Comparison of ENCODE assay signal across 29 cellular contexts in genomic region chr6:130191376-130191702, GRCh38. TPM values are rescaled to one million over a fixed set of nuclear protein-coding genes. Genes with fewer than 3 reads are reported as not detected.
DNase-seq lines count a peak whose midpoint lies in the region; ATAC-seq and TF ChIP-seq lines count a peak whose summit lies in the region.
"Had no signal": no experiment of that assay in that cellular context is flagged by ENCODE, and none has a peak within 500 bp of the region (broad histone marks: within the 10 kb centered on the region; RNA-seq: fewer than 3 reads in every experiment).

No MANE protein-coding gene starts in this region.

- peak overlapping the region; percentile 80 for H3K27ac Mint-ChIP-seq in central memory CD8-positive, alpha-beta T cell (ENCODE audit: low read depth)
- peak overlapping the region in 1 of 2 donors; percentile 59 for H3K27ac Mint-ChIP-seq in stimulated activated naive CD8-positive, alpha-beta T cell treated with anti-CD3 and anti-CD28 coated beads, Interleukin-15, amount 100 ng/mL, for 72 hours

- H3K36me3 Mint-ChIP-seq in central memory CD8-positive, alpha-beta T cell (ENCODE audit: insufficient read depth): peaks cover 55% of the 10 kb centered on the region

- TF ChIP-seq CTCF in right atrium auricular region (IDR thresholded peaks at IDR 0.05) (no peak), coronary artery (IDR thresholded peaks at IDR 0.05) (no peak)

- no peaks in the 10 kb centered on the region for H3K4me1 ChIP-seq in right atrium auricular region
- H3K4me1 ChIP-seq: ascending aorta, psoas muscle, sigmoid colon, tibial nerve had no signal

- H3K9me3 ChIP-seq in right atrium auricular region: no peaks in the 10 kb centered on the region
- H3K9me3 ChIP-seq: ascending aorta, psoas muscle, sigmoid colon, tibial nerve had no signal

- no peaks in the 10 kb centered on the region for H3K36me3 ChIP-seq in right atrium auricular region
- H3K36me3 ChIP-seq: ascending aorta, sigmoid colon, tibial nerve had no signal

- intact Hi-C loops in left ventricle myocardium superior (cut with micrococcal nuclease): no loop called here

- no peak overlapping the region for H3K27ac ChIP-seq in right atrium auricular region
- H3K27ac ChIP-seq in coronary artery: no peak overlapping the region
- H3K27ac ChIP-seq: ascending aorta, C4-2B, psoas muscle, sigmoid colon, tibial nerve had no signal

- peaks cover 85% of the 10 kb centered on the region for H3K4me1 Mint-ChIP-seq in central memory CD8-positive, alpha-beta T cell
- peaks cover 75% of the 10 kb centered on the region for H3K4me1 Mint-ChIP-seq in stimulated activated naive CD8-positive, alpha-beta T cell treated with anti-CD3 and anti-CD28 coated beads, Interleukin-15, amount 100 ng/mL, for 72 hours

- no peaks in the 10 kb centered on the region for H3K27me3 Mint-ChIP-seq in central memory CD8-positive, alpha-beta T cell
- H3K27me3 Mint-ChIP-seq in stimulated activated naive CD8-positive, alpha-beta T cell treated with anti-CD3 and anti-CD28 coated beads, Interleukin-15, amount 100 ng/mL, for 72 hours: no peaks in the 10 kb centered on the region

- H3K4me3 ChIP-seq in right atrium auricular region (no peak overlapping the region), coronary artery (no peak overlapping the region)
- H3K4me3 ChIP-seq: ascending aorta, psoas muscle, sigmoid colon, tibial nerve had no signal

- H3K4me3 Mint-ChIP-seq in central memory CD8-positive, alpha-beta T cell: no peak overlapping the region
- peak overlapping the region; percentile 21 to 62 for H3K4me3 Mint-ChIP-seq in stimulated activated naive CD8-positive, alpha-beta T cell treated with anti-CD3 and anti-CD28 coated beads, Interleukin-15, amount 100 ng/mL, for 72 hours
- H3K4me3 Mint-ChIP-seq: activated T-cell treated with anti-CD3 and anti-CD28 coated beads, Interleukin-2, amount 50 U/mL, for 4 hours had no signal

- no peaks in the 10 kb centered on the region for H3K27me3 ChIP-seq in right atrium auricular region
- H3K27me3 ChIP-seq: ascending aorta, sigmoid colon, tibial nerve had no signal

- peak; percentile 48 for ATAC-seq in left ventricle myocardium superior
- ATAC-seq in central memory CD8-positive, alpha-beta T cell (replicated peaks; ENCODE audit: extremely low read depth, poor library complexity, severe bottlenecking): no peak
- no peak for ATAC-seq in stimulated activated naive CD8-positive, alpha-beta T cell treated with anti-CD3 and anti-CD28 coated beads, Interleukin-15, amount 100 ng/mL, for 72 hours
- ATAC-seq in HG03097 (IDR thresholded peaks at IDR 0.05; ENCODE audit: low FRiP score, unreplicated experiment): no peak
- ATAC-seq: activated T-cell treated with anti-CD3 and anti-CD28 coated beads, Interleukin-2, amount 50 U/mL, for 4 hours; psoas muscle had no signal

- no peak for DNase-seq in left ventricle myocardium superior
- DNase-seq in right atrium auricular region (ENCODE audit: low spot score): no peak
- peak; percentile 49 for DNase-seq in MV-4-11 (lab: John Stamatoyannopoulos, UW)
- no peak for DNase-seq in central memory CD8-positive, alpha-beta T cell (ENCODE audit: low spot score in 2 of 2)
- no peak for DNase-seq in stimulated activated naive CD8-positive, alpha-beta T cell treated with anti-CD3 and anti-CD28 coated beads, Interleukin-15, amount 100 ng/mL, for 72 hours
- no peak for DNase-seq in coronary artery (ENCODE audit: low spot score)
- DNase-seq: activated CD4-positive, alpha-beta T cell treated with anti-CD3 and anti-CD28 coated beads for 48 hours; activated T-cell treated with anti-CD3 and anti-CD28 coated beads, Interleukin-2, amount 50 U/mL, for 4 hours; cortex of kidney; DMS79 treated with DMSO at 0.1 percent for 48 hours; effector memory CD4-positive, alpha-beta T cell; GDM1; H7; head of caudate nucleus; islet precursor cell; Karpas-422; NCI-H146; NCI-H2107; NCI-H345; NCI-H69; psoas muscle; sigmoid colon; stimulated activated CD4-positive, alpha-beta T cell treated with anti-CD3 and anti-CD28 coated beads, Interleukin-12 subunit alpha, Interleukin-12 subunit beta, amount 100 ng/mL, for 4 hours; stimulated activated CD4-positive, alpha-beta T cell treated with anti-CD3 and anti-CD28 coated beads, Interleukin-2, amount 100 ng/mL, for 48 hours had no signal

- H3K9me3 Mint-ChIP-seq in central memory CD8-positive, alpha-beta T cell: no peaks in the 10 kb centered on the region
- H3K9me3 Mint-ChIP-seq in stimulated activated naive CD8-positive, alpha-beta T cell treated with anti-CD3 and anti-CD28 coated beads, Interleukin-15, amount 100 ng/mL, for 72 hours: peaks cover 0 to 20% of the 10 kb centered on the region in 2 donors
- H3K9me3 Mint-ChIP-seq: activated T-cell treated with anti-CD3 and anti-CD28 coated beads, Interleukin-2, amount 50 U/mL, for 4 hours had no signal

RNA-seq across cellular contexts. Expression of gene SAMD3, which starts 31.4 kb away (rescaled TPM):
- 0.32 TPM for total RNA-seq in left ventricle myocardium superior
- total RNA-seq in right atrium auricular region: under 1 TPM in 1 of 2 donors, not detected in 1; 0.67 TPM
- total RNA-seq: ascending aorta, myocyte had no signal
